In the genomic region with DNA sequence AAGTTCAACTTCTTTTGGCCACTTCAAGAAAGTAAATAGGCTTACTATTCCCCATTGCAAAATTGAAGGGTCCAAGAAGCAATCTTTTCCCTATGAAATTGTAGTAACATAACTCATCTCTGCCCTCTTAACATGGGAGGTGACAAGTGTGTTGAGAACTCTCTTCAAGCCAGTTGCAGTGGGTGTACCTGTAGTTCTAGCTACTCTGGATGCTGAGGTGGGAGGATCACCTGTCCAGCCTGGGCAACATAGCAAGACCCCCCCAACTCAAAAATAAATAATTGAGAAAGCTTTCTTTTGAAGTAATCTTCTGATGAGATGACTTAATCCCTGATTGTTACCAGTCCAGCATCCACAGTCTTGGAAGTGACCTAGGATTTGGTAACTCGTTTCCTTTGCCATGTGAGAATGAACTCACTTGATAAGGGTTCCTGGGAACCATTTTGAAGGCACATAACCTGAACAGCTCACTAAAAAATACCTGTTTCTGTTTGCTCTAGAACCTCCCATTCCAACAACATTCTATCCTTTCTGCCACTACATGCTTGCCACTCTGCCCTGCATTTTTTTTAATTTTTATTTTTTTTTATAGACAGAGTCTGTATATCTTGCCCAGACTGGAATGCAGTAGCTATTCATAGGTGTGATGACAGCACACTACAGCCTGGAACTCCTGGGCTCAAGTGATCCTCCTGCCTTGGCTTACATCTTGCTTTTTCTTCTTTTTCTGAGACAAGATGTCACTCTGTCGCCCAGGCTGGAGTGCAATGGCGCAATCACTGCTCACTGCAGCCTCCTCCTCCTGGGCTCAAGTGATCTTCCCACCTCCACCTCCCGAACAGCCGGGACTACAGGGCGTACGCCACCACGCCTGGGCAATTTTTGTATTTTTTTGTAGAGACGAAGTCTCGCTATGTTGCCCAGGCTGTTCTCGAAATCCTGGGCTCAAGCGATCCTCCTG, we compare ENCODE assay signal across 1 cellular context.
TF ChIP-seq lines count a peak whose summit lies in the region.

No MANE protein-coding gene starts in this region.

TF ChIP-seq in IMR-90, 13 proteins besides CTCF, POLR2A, EP300 and RAD21:
- no peak for TF ChIP-seq SMC3 (IDR thresholded peaks at IDR 0.05; ENCODE audit: low read depth, low read length)
- TF ChIP-seq MAFK (IDR thresholded peaks at IDR 0.05; ENCODE audit: low read depth, low read length) = no peak
- TF ChIP-seq CEBPB (IDR thresholded peaks at IDR 0.05; ENCODE audit: low read depth, low read length) = peak; percentile 70
